In the genomic region with DNA sequence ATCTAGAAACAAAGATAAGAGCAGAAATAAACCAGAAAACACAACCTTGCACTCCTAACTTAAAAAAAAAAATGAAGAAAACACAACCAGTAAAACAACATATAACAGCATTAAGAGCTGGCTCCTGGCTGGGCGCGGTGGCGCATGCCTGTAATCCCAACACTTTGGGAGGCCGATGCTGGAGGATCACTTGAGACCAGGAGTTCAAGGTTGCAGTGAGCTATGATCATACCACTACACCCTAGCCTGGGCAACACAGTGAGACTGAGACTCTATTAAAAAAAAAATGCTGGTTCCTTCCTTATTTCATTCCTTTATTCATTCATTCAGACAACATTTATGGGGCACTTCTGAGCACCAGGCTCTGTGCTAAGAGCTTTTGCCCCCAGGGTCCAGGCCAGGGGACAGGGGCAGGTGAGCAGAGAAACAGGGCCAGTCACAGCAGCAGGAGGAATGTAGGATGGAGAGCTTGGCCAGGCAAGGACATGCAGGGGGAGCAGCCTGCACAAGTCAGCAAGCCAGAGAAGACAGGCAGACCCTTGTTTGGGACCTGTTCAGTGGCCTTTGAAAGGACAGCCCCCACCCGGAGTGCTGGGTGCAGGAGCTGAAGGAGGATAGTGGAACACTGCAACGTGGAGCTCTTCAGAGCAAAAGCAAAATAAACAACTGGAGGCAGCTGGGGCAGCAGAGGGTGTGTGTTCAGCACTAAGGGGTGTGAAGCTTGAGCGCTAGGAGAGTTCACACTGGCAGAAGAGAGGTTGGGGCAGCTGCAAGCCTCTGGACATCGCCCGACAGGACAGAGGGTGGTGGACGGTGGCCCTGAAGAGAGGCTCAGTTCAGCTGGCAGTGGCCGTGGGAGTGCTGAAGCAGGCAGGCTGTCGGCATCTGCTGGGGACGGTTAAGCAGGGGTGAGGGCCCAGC, we compare ENCODE assay signal across 1 cellular context.
TF ChIP-seq lines count a peak whose summit lies in the region.

No MANE protein-coding gene starts in this region.

TF ChIP-seq in GM23338, 12 proteins besides CTCF, POLR2A, EP300 and RAD21:
- TF ChIP-seq ZNF331 (CRISPR knock-in tag; IDR thresholded peaks at IDR 0.05; ENCODE audit: low read depth) (no peak), ZNF114 (CRISPR knock-in tag; IDR thresholded peaks at IDR 0.05) (no peak)
- TF ChIP-seq, protein P1, sequence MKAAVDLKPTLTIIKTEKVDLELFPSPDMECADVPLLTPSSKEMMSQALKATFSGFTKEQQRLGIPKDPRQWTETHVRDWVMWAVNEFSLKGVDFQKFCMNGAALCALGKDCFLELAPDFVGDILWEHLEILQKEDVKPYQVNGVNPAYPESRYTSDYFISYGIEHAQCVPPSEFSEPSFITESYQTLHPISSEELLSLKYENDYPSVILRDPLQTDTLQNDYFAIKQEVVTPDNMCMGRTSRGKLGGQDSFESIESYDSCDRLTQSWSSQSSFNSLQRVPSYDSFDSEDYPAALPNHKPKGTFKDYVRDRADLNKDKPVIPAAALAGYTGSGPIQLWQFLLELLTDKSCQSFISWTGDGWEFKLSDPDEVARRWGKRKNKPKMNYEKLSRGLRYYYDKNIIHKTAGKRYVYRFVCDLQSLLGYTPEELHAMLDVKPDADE (IDR thresholded peaks at IDR 0.05) = no peak
TF ChIP-seq in GM23338: peak in this region for 0.
